In the genomic region with DNA sequence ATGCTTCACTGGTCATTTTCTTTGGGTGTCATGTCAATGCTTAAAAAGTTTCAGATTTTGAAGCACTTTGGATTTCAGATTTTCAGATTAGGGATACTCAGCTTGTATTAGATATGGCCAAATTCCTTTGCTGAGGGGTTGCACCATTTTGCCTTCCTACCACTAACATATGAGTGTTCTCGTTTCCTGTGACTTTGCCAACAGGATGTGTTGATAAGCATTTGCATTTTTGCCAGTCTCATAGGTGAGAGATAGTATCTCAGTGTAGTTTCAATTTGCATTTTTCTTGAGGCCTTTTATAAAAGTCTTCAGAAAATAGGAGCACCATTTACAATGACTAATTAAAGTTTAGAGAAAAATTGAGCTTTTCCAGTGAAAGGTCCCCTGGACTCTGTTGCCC, we compare ENCODE assay signal across 12 cellular contexts.
DNase-seq lines count a peak whose midpoint lies in the region; ATAC-seq and TF ChIP-seq lines count a peak whose summit lies in the region.
"Had no signal": no experiment of that assay in that cellular context is flagged by ENCODE, and none has a peak within 500 bp of the region (broad histone marks: within the 10 kb centered on the region; RNA-seq: fewer than 3 reads in every experiment).

No MANE protein-coding gene starts in this region.

- TF ChIP-seq CTCF in mammary epithelial cell (conservative IDR thresholded peaks at IDR 0.05 in 1 of 2, IDR thresholded peaks at IDR 0.05 in 1 of 2; ENCODE audit: extremely low read depth in 1 of 2, insufficient read depth in 1 of 2, low read depth in 1 of 2, low read length in 2 of 2): no peak

- H3K9ac ChIP-seq in mammary epithelial cell (ENCODE audit: insufficient read depth, low read length) (no peak overlapping the region), Karpas-422 (ENCODE audit: low read length) (no peak overlapping the region)

- H3K4me1 ChIP-seq in mammary epithelial cell (ENCODE audit: insufficient read depth, low read length): no peaks in the 10 kb centered on the region
- H3K4me1 ChIP-seq in Karpas-422 (ENCODE audit: low read length): no peaks in the 10 kb centered on the region

- peak; percentile 52 for ATAC-seq in GM18502 (IDR thresholded peaks at IDR 0.05; ENCODE audit: poor library complexity, unreplicated experiment)
- no peak for ATAC-seq in HG02610 (IDR thresholded peaks at IDR 0.05; ENCODE audit: unreplicated experiment)
- ATAC-seq in sciatic nerve: no peak
- no peak for ATAC-seq in GM18519 (IDR thresholded peaks at IDR 0.05; ENCODE audit: low FRiP score, unreplicated experiment)
- ATAC-seq: lower lobe of right lung had no signal

- H3K4me2 ChIP-seq in mammary epithelial cell (ENCODE audit: insufficient read depth, low read depth, low read length): no peak overlapping the region
- no peak overlapping the region for H3K4me2 ChIP-seq in Karpas-422 (ENCODE audit: low read depth, low read length, poor library complexity, severe bottlenecking)
- H3K4me2 ChIP-seq: PC-9 had no signal

- peak; percentile 29 for DNase-seq in A172 (ENCODE audit: low spot score)
- DNase-seq in KBM-7: peak; percentile 39
- peak; percentile 6 for DNase-seq in mammary epithelial cell
- no peak for DNase-seq in sciatic nerve (ENCODE audit: low spot score)
- DNase-seq in Karpas-422: no peak
- DNase-seq: H7, lower lobe of right lung, NCI-H187, PC-9 had no signal

- intact Hi-C loops in mammary epithelial cell (cut with micrococcal nuclease): no loop called here
- intact Hi-C loops in sciatic nerve (cut with DNase I): no loop called here

- no peaks in the 10 kb centered on the region for H3K79me2 ChIP-seq in mammary epithelial cell (ENCODE audit: insufficient read depth, low read length)
- H3K79me2 ChIP-seq in Karpas-422 (ENCODE audit: low read length): no peaks in the 10 kb centered on the region

- H2AFZ ChIP-seq in mammary epithelial cell (ENCODE audit: low read depth, low read length): no peak overlapping the region
- no peak overlapping the region for H2AFZ ChIP-seq in Karpas-422 (ENCODE audit: low read length)
- H2AFZ ChIP-seq: PC-9 had no signal

- no peaks in the 10 kb centered on the region for H3K36me3 ChIP-seq in mammary epithelial cell (ENCODE audit: insufficient read depth, low read length)
- H3K36me3 ChIP-seq in Karpas-422 (ENCODE audit: insufficient read depth, low read length): no peaks in the 10 kb centered on the region

- H3K27me3 ChIP-seq in mammary epithelial cell (ENCODE audit: insufficient read depth, low read length) (no peaks in the 10 kb centered on the region), Karpas-422 (ENCODE audit: low read length) (no peaks in the 10 kb centered on the region)

- H3K27ac ChIP-seq in mammary epithelial cell (ENCODE audit: insufficient read depth, low read depth, low read length): no peak overlapping the region
- H3K27ac ChIP-seq in Karpas-422 (ENCODE audit: low read length): no peak overlapping the region
- H3K27ac ChIP-seq: lower lobe of right lung, PC-9 had no signal

- 31% methylated on average over 1 of the region's 1 CpG for WGBS in mammary epithelial cell (ENCODE audit: low coverage, missing lambda C conversion rate)

- no peaks in the 10 kb centered on the region for H3K9me3 ChIP-seq in mammary epithelial cell (replicated peaks; ENCODE audit: insufficient read depth, low read length)
- H3K9me3 ChIP-seq in Karpas-422 (ENCODE audit: low read length): no peaks in the 10 kb centered on the region
- H3K9me3 ChIP-seq: lower lobe of right lung had no signal

- no peak overlapping the region for H3K4me3 ChIP-seq in mammary epithelial cell (replicated peaks in 1 of 3; ENCODE audit: insufficient read depth in 1 of 3, low read depth in 2 of 3, low read length in 3 of 3)
- H3K4me3 ChIP-seq in Karpas-422 (ENCODE audit: low read length): no peak overlapping the region
- H3K4me3 ChIP-seq: lower lobe of right lung, PC-9 had no signal

- no TSS peak for BruUV-seq in mammary epithelial cell (replicated peaks; lab: Mats Ljungman, UMichigan)

- CTCF ChIA-PET in mammary epithelial cell (lab: Charles Lee; ENCODE audit: low non-redundant PET): no interaction called here

- H4K20me1 ChIP-seq in mammary epithelial cell (ENCODE audit: insufficient read depth, low read length) (no peaks in the 10 kb centered on the region), Karpas-422 (ENCODE audit: insufficient read depth, low read depth, low read length) (no peaks in the 10 kb centered on the region)

- in situ Hi-C loops in KBM-7 (cut with MboI; ENCODE audit: low pct_unique_long_range_greater_than_20kb, low sequenced_read_pairs) (no loop called here), mammary epithelial cell (cut with MboI; ENCODE audit: low sequenced_read_pairs in 2 of 2) (no loop called here)

- no peaks in the 10 kb centered on the region for H3K9me2 ChIP-seq in Karpas-422 (replicated peaks; ENCODE audit: insufficient read depth, low read length)

- dilution Hi-C loops in mammary epithelial cell (cut with HindIII; ENCODE audit: low sequenced_read_pairs): no loop called here

Comparison
In these comparisons a context has a peak if more than half of its experiments do, and no peak if none do; other contexts are left out.
1. DNase-seq: peak in A172 (single experiment), KBM-7 (single experiment) and mammary epithelial cell (single experiment); none in sciatic nerve (single experiment) and Karpas-422 (single experiment).